15 cellular contexts compared by ENCODE assay signal in genomic region chr1:205565799-205566198, GRCh38.
A peak's percentile ranks its signal among the peaks of the same experiment; 100 is the strongest.
DNase-seq lines count a peak whose midpoint lies in the region; ATAC-seq and TF ChIP-seq lines count a peak whose summit lies in the region.
"Had no signal": no experiment of that assay in that cellular context is flagged by ENCODE, and none has a peak within 500 bp of the region (broad histone marks: within the 10 kb centered on the region; RNA-seq: fewer than 3 reads in every experiment).

No MANE protein-coding gene starts in this region.

- H3K9me3 ChIP-seq in sigmoid colon = peaks cover 0 to 4% (median 3%) of the 10 kb centered on the region in 4 donors

- TF ChIP-seq CTCF in VCaP (conservative IDR thresholded peaks at IDR 0.05) = no peak
- no peak for TF ChIP-seq CTCF in sigmoid colon (IDR thresholded peaks at IDR 0.05)
- TF ChIP-seq CTCF in dorsolateral prefrontal cortex (IDR thresholded peaks at IDR 0.05 in 54 of 56, conservative IDR thresholded peaks at IDR 0.05 in 2 of 56; ENCODE audit: low read depth in 1 of 56, partially characterized antibody in 56 of 56) = no peak

- intact Hi-C loops in sigmoid colon (cut with DNase I) (no loop called here), dorsolateral prefrontal cortex (cut with DNase I) (no loop called here)

- no peak overlapping the region for H3K4me3 ChIP-seq in sigmoid colon
- no peak overlapping the region for H3K4me3 ChIP-seq in dorsolateral prefrontal cortex
- H3K4me3 ChIP-seq: PC-9, tibial artery had no signal

- no peak for ATAC-seq in GM18502 (IDR thresholded peaks at IDR 0.05; ENCODE audit: poor library complexity, unreplicated experiment)

- H3K27ac ChIP-seq in VCaP (peak overlapping the region; percentile 88), sigmoid colon (no peak overlapping the region), dorsolateral prefrontal cortex (no peak overlapping the region)
- H3K27ac ChIP-seq: PC-9, tibial artery had no signal

- DNase-seq in NCI-H526 (lab: John Stamatoyannopoulos, UW) = peak; percentile 19 to 25
- no peak for DNase-seq in NCI-H526 treated with DMSO at 0.1 percent for 48 hours (lab: John Stamatoyannopoulos, UW)
- peak; percentile 83 for DNase-seq in NCI-H1436 (lab: John Stamatoyannopoulos, UW)
- peak; percentile 6 for DNase-seq in sigmoid colon
- DNase-seq in stimulated activated CD4-positive, alpha-beta T cell treated with anti-CD3 and anti-CD28 coated beads, Interleukin-4, amount 100 ng/mL, for 24 hours = no peak
- DNase-seq in dorsolateral prefrontal cortex = no peak
- DNase-seq: activated naive CD8-positive, alpha-beta T cell treated with anti-CD3 and anti-CD28 coated beads, Interleukin-2, amount 10 ng/mL, durations not matched to agents 7 days and 5 days; AML-193; NCI-H1092 treated with DMSO at 0.1 percent for 48 hours; PC-9; SHP77; stimulated activated CD4-positive, alpha-beta T cell treated with anti-CD3 and anti-CD28 coated beads, Interleukin-4, amount 100 ng/mL, for 1 hour; tibial artery had no signal

- no peak for TF ChIP-seq POLR2A in sigmoid colon (IDR thresholded peaks at IDR 0.05)

- TF ChIP-seq EP300 in sigmoid colon (IDR thresholded peaks at IDR 0.05) = no peak

- H3K27me3 ChIP-seq in sigmoid colon (peaks cover 19 to 44% (median 35%) of the 10 kb centered on the region in 3 donors), dorsolateral prefrontal cortex (peaks cover 0 to 13% (median 0%) of the 10 kb centered on the region in 45 donors)

- H3K4me1 ChIP-seq in sigmoid colon = peaks cover 0 to 15% (median 13%) of the 10 kb centered on the region in 4 donors

- WGBS in sigmoid colon, 2 donors = 12 to 58% methylated on average over 3 of the region's 3 CpGs

- H3K36me3 ChIP-seq in sigmoid colon = no peaks in the 10 kb centered on the region
- H3K36me3 ChIP-seq: tibial artery had no signal

Comparison
In these comparisons a context has a peak if more than half of its experiments do, and no peak if none do; other contexts are left out.
1. DNase-seq: peak in NCI-H526 (2 of 2), NCI-H1436 (single experiment) and sigmoid colon (single experiment); none in NCI-H526 treated with DMSO at 0.1 percent for 48 hours (single experiment), stimulated activated CD4-positive, alpha-beta T cell treated with anti-CD3 and anti-CD28 coated beads, Interleukin-4, amount 100 ng/mL, for 24 hours (single experiment) and dorsolateral prefrontal cortex (0 of 10).